ENCODE assay signal across 7 cellular contexts in the genomic region with DNA sequence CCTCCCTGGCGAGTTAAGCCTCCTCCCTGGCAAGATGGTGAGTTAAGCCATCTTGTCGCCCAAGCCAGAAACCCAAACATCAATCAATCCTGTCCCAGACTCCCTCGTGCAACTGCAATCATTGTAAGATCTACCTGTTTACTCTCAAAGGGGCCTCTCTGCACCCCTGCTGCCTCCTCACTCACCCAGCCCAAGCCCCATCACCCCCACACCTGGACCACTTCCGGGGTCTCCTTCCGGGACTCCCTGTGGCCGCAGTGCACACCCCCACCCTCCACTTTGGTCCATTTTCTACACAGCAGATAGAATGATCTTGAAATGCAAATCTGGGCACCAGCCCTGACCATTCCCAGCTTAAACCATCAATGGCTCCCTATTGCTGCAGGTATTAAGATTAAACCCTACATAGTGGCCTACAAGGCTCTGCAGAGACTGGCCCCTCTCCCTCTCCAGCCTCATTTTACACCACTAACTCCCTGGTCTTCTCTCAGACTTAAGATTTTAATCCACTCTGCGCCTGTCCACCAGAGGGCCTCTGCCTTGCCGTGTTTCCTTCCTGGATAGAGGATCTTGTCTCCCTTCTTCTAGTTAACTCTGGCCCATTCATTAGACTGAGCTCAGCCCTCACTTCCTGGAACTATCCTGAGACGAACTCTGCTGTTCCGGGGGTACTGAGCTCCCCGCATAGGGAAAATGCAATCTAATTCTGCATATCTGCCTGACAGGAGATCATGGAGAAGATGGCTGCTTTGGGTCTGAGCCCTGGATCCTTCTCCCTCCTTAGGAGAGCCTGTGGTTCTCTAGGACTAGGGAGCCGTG.
A peak's percentile ranks its signal among the peaks of the same experiment; 100 is the strongest.
DNase-seq lines count a peak whose midpoint lies in the region; TF ChIP-seq lines count a peak whose summit lies in the region.

No MANE protein-coding gene starts in this region.

- TF ChIP-seq CTCF in GM06990 (IDR thresholded peaks at IDR 0.05; ENCODE audit: insufficient read depth, low read length, poor library complexity, severe bottlenecking) (peak; percentile 45), astrocyte of the spinal cord (IDR thresholded peaks at IDR 0.05; ENCODE audit: low read depth, low read length) (peak; percentile 82)

- no peaks in the 10 kb centered on the region; the same call in 1 of the 2 replicates for H3K27me3 ChIP-seq in GM06990 (replicated peaks; ENCODE audit: control insufficient read depth, insufficient read depth, low read length)

- no peak overlapping the region for H3K4me3 ChIP-seq in GM06990 (replicated peaks; ENCODE audit: low read depth, low read length)
- H3K4me3 ChIP-seq in astrocyte of the spinal cord (ENCODE audit: low read depth, low read length): no peak overlapping the region

- H3K36me3 ChIP-seq in GM06990 (ENCODE audit: control insufficient read depth, insufficient read depth, low read length): no peaks in the 10 kb centered on the region

- DNase-seq in GM06990 (ENCODE audit: extremely low read depth, insufficient read length) (no peak), Kasumi-1 (lab: John Stamatoyannopoulos, UW) (peak; percentile 22 to 43), astrocyte of the spinal cord (ENCODE audit: low read depth, low spot score) (peak; percentile 58), kidney tubule cell (ENCODE audit: low spot score) (peak; percentile 59), NCI-H2081 treated with DMSO at 0.1 percent for 48 hours (lab: John Stamatoyannopoulos, UW) (no peak), NCI-H748 treated with DMSO at 0.1 percent for 48 hours (lab: John Stamatoyannopoulos, UW) (no peak)
- no peak for DNase-seq in stimulated activated CD4-positive, alpha-beta T cell treated with anti-CD3 and anti-CD28 coated beads, Interleukin-4, amount 100 ng/mL, for 4 hours

- in situ Hi-C loops in astrocyte of the spinal cord (cut with HindIII; ENCODE audit: low sequenced_read_pairs): no loop called here

Comparison
In these comparisons a context has a peak if more than half of its experiments do, and no peak if none do; other contexts are left out.
1. DNase-seq: peak in Kasumi-1 (2 of 2), astrocyte of the spinal cord (single experiment) and kidney tubule cell (single experiment); none in GM06990 (single experiment), NCI-H2081 treated with DMSO at 0.1 percent for 48 hours (single experiment), stimulated activated CD4-positive, alpha-beta T cell treated with anti-CD3 and anti-CD28 coated beads, Interleukin-4, amount 100 ng/mL, for 4 hours (0 of 2) and NCI-H748 treated with DMSO at 0.1 percent for 48 hours (single experiment).